Comparison of ENCODE assay signal across 18 cellular contexts in genomic region chr7:6307762-6308161, GRCh38. TPM values are rescaled to one million over a fixed set of nuclear protein-coding genes. Genes with fewer than 3 reads are reported as not detected.
DNase-seq lines count a peak whose midpoint lies in the region; ATAC-seq, FAIRE-seq and TF ChIP-seq lines count a peak whose summit lies in the region.
"Had no signal": no experiment of that assay in that cellular context is flagged by ENCODE, and none has a peak within 500 bp of the region (broad histone marks: within the 10 kb centered on the region; RNA-seq: fewer than 3 reads in every experiment).

No MANE protein-coding gene starts in this region.

- peak in 1 of 2 experiments; percentile 43 for DNase-seq in A549 (ENCODE audit: low read depth in 1 of 2, low spot score in 1 of 2)
- no peak for DNase-seq in HFFc6
- no peak for DNase-seq in WTC11 (ENCODE audit: low spot score)
- DNase-seq in head of caudate nucleus = no peak
- no peak for DNase-seq in mesothelial cell of epicardium (ENCODE audit: low spot score in 2 of 2, unreplicated experiment in 2 of 2)
- DNase-seq in activated T-cell treated with anti-CD3 and anti-CD28 coated beads, Interleukin-2, amount 50 U/mL, for 72 hours = no peak
- DNase-seq: activated CD4-positive, alpha-beta T cell treated with anti-CD3 and anti-CD28 coated beads, Interleukin-2, amount 50 U/mL, for 4 hours; activated T-cell treated with anti-CD3 and anti-CD28 coated beads, Interleukin-2, amount 50 U/mL, for 48 hours; adrenal gland; erythroblast; heart right ventricle; NCI-H187; SHP77 treated with DMSO at 0.1 percent for 48 hours had no signal

- H3K4me3 Mint-ChIP-seq in HFFc6 = no peak overlapping the region
- H3K4me3 Mint-ChIP-seq in WTC11 = no peak overlapping the region
- H3K4me3 Mint-ChIP-seq in mesothelial cell of epicardium = no peak overlapping the region
- H3K4me3 Mint-ChIP-seq in activated T-cell treated with anti-CD3 and anti-CD28 coated beads, Interleukin-2, amount 50 U/mL, for 72 hours = no peak overlapping the region
- H3K4me3 Mint-ChIP-seq: natural killer cell treated with Interleukin-12 subunit alpha and Interleukin-12 subunit beta and Interleukin-15 and Interleukin-18, amount 100 ng/mL, for 72 hours; stimulated activated naive CD8-positive, alpha-beta T cell treated with anti-CD3 and anti-CD28 coated beads, Interleukin-15, Interleukin-2, amounts not matched to agents 100 ng/mL and 50 ng/mL, for 24 hours had no signal

- intact Hi-C loops in head of caudate nucleus (cut with DNase I) = no loop called here

- H3K27ac ChIP-seq in A549 = peak overlapping the region; percentile 69 to 86
- H3K27ac ChIP-seq in mesodermal cell (ENCODE audit: low read depth, low read length, severe bottlenecking) = peak overlapping the region; percentile 57
- H3K27ac ChIP-seq: adrenal gland, KMS-11 had no signal

- H3K4me1 Mint-ChIP-seq in HFFc6 (ENCODE audit: low read depth) (peaks cover 36% of the 10 kb centered on the region), WTC11 (no peaks in the 10 kb centered on the region), mesothelial cell of epicardium (no peaks in the 10 kb centered on the region)
- H3K4me1 Mint-ChIP-seq in activated T-cell treated with anti-CD3 and anti-CD28 coated beads, Interleukin-2, amount 50 U/mL, for 72 hours (ENCODE audit: low read depth) = no peaks in the 10 kb centered on the region

- CTCF ChIA-PET in A549 (lab: Yijun Ruan, JAX) (interaction anchor here (0.6 to 3.3 kb wide), 5 partner anchors 14 to 141 kb away, joined by 3 to 18 read pairs (median 3); no protein-coding TSS in a partner anchor), WTC11 (lab: Charles Lee) (no interaction called here)

- 8% methylated on average over 5 of the region's 5 CpGs for WGBS in A549 (ENCODE audit: missing lambda C conversion rate)
- WGBS in mesodermal cell (ENCODE audit: insufficient coverage in 2 of 2), 2 experiments = 68 to 86% methylated on average over 4 to 5 of the region's 5 CpGs

- TF ChIP-seq RAD21 in A549 (conservative IDR thresholded peaks at IDR 0.05 in 1 of 2, IDR thresholded peaks at IDR 0.05 in 1 of 2) = no peak

- H3K9me3 Mint-ChIP-seq in HFFc6 (no peaks in the 10 kb centered on the region), WTC11 (peaks cover 9% of the 10 kb centered on the region; the same call in 1 of the 2 replicates), mesothelial cell of epicardium (no peaks in the 10 kb centered on the region)
- no peaks in the 10 kb centered on the region for H3K9me3 Mint-ChIP-seq in activated T-cell treated with anti-CD3 and anti-CD28 coated beads, Interleukin-2, amount 50 U/mL, for 72 hours
- H3K9me3 Mint-ChIP-seq: natural killer cell treated with Interleukin-12 subunit alpha and Interleukin-12 subunit beta and Interleukin-15 and Interleukin-18, amount 100 ng/mL, for 72 hours; stimulated activated naive CD8-positive, alpha-beta T cell treated with anti-CD3 and anti-CD28 coated beads, Interleukin-15, Interleukin-2, amounts not matched to agents 100 ng/mL and 50 ng/mL, for 24 hours had no signal

- no peak for TF ChIP-seq POLR2A in A549 (IDR thresholded peaks at IDR 0.05; ENCODE audit: low read length)

- H3K36me3 Mint-ChIP-seq in HFFc6 (ENCODE audit: low read depth) (no peaks in the 10 kb centered on the region), WTC11 (no peaks in the 10 kb centered on the region), mesothelial cell of epicardium (no peaks in the 10 kb centered on the region)
- H3K36me3 Mint-ChIP-seq in activated T-cell treated with anti-CD3 and anti-CD28 coated beads, Interleukin-2, amount 50 U/mL, for 72 hours (ENCODE audit: insufficient read depth in 2 of 2) = no peaks in the 10 kb centered on the region
- H3K36me3 Mint-ChIP-seq: natural killer cell treated with Interleukin-12 subunit alpha and Interleukin-12 subunit beta and Interleukin-15 and Interleukin-18, amount 100 ng/mL, for 72 hours had no signal

- no peak for TF ChIP-seq EP300 in A549 (IDR thresholded peaks at IDR 0.05)

- H3K4me3 ChIP-seq in A549 (no peak overlapping the region), mesodermal cell (ENCODE audit: extremely low read depth, insufficient read depth, low read length, poor library complexity, severe bottlenecking) (no peak overlapping the region)
- H3K4me3 ChIP-seq: adrenal gland, heart right ventricle had no signal

- H3K9me3 ChIP-seq in A549 (no peaks in the 10 kb centered on the region), mesodermal cell (ENCODE audit: control insufficient read depth, low read length) (no peaks in the 10 kb centered on the region)
- H3K9me3 ChIP-seq: adrenal gland, heart right ventricle had no signal

- POLR2A ChIA-PET in A549 (lab: Yijun Ruan, JAX) (interaction anchor here (0.6 to 1.2 kb wide), 3 partner anchors 25 to 298 kb away, joined by 3 to 19 read pairs (median 3); no protein-coding TSS in a partner anchor), WTC11 (lab: Charles Lee) (interaction anchor here (0.6 to 0.8 kb wide), 2 partner anchors 19 to 31 kb away, joined by 3 to 5 read pairs; no protein-coding TSS in a partner anchor)

- no peaks in the 10 kb centered on the region for H3K36me3 ChIP-seq in mesodermal cell (ENCODE audit: control insufficient read depth, insufficient read depth, low read length)
- H3K36me3 ChIP-seq: adrenal gland, heart right ventricle had no signal

- no peak for FAIRE-seq in A549 (lab: Jason Lieb, UNC)

- H3K27me3 Mint-ChIP-seq in HFFc6 (ENCODE audit: insufficient read depth) (no peaks in the 10 kb centered on the region), WTC11 (ENCODE audit: low read depth) (no peaks in the 10 kb centered on the region), mesothelial cell of epicardium (ENCODE audit: low read depth) (no peaks in the 10 kb centered on the region)
- H3K27me3 Mint-ChIP-seq in activated T-cell treated with anti-CD3 and anti-CD28 coated beads, Interleukin-2, amount 50 U/mL, for 72 hours (ENCODE audit: low read depth) = no peaks in the 10 kb centered on the region
- H3K27me3 Mint-ChIP-seq: natural killer cell treated with Interleukin-12 subunit alpha and Interleukin-12 subunit beta and Interleukin-15 and Interleukin-18, amount 100 ng/mL, for 72 hours; stimulated activated naive CD8-positive, alpha-beta T cell treated with anti-CD3 and anti-CD28 coated beads, Interleukin-15, Interleukin-2, amounts not matched to agents 100 ng/mL and 50 ng/mL, for 24 hours had no signal

- peak; percentile 67 to 73; a peak in 4 of 6 replicates for ATAC-seq in A549
- ATAC-seq in WTC11 = peak; percentile 28; the same call in 1 of the 2 replicates
- ATAC-seq in HG03095 (IDR thresholded peaks at IDR 0.05; ENCODE audit: unreplicated experiment) = no peak
- ATAC-seq in activated T-cell treated with anti-CD3 and anti-CD28 coated beads, Interleukin-2, amount 50 U/mL, for 72 hours (replicated peaks in 1 of 2) = no peak
- ATAC-seq: natural killer cell treated with Interleukin-12 subunit alpha and Interleukin-12 subunit beta and Interleukin-15 and Interleukin-18, amount 100 ng/mL, for 72 hours had no signal

- H3K4me1 ChIP-seq in A549 (peaks cover 45% of the 10 kb centered on the region), mesodermal cell (ENCODE audit: control insufficient read depth, insufficient read depth, low read length, poor library complexity, severe bottlenecking) (no peaks in the 10 kb centered on the region)
- H3K4me1 ChIP-seq: adrenal gland had no signal

- peak overlapping the region; percentile 30 for H3K4me2 ChIP-seq in A549
- H3K4me2 ChIP-seq: KMS-11 had no signal

- TF ChIP-seq CTCF in A549 (IDR thresholded peaks at IDR 0.05) (no peak), HFFc6 (IDR thresholded peaks at IDR 0.05) (no peak), WTC11 (IDR thresholded peaks at IDR 0.05) (no peak), mesothelial cell of epicardium (IDR thresholded peaks at IDR 0.05; ENCODE audit: unreplicated experiment) (no peak)

- peak overlapping the region; percentile 38 for H3K27ac Mint-ChIP-seq in HFFc6
- peak overlapping the region; percentile 65 for H3K27ac Mint-ChIP-seq in WTC11
- H3K27ac Mint-ChIP-seq in mesothelial cell of epicardium = no peak overlapping the region
- no peak overlapping the region for H3K27ac Mint-ChIP-seq in activated T-cell treated with anti-CD3 and anti-CD28 coated beads, Interleukin-2, amount 50 U/mL, for 72 hours
- H3K27ac Mint-ChIP-seq: natural killer cell treated with Interleukin-12 subunit alpha and Interleukin-12 subunit beta and Interleukin-15 and Interleukin-18, amount 100 ng/mL, for 72 hours; stimulated activated naive CD8-positive, alpha-beta T cell treated with anti-CD3 and anti-CD28 coated beads, Interleukin-15, Interleukin-2, amounts not matched to agents 100 ng/mL and 50 ng/mL, for 24 hours had no signal

TF ChIP-seq in A549, 52 proteins besides CTCF, POLR2A, EP300 and RAD21 (continues in another document):
- TF ChIP-seq HOXB5 (CRISPR knock-in tag; IDR thresholded peaks at IDR 0.05) = no peak

TF ChIP-seq in WTC11, 78 proteins besides CTCF, POLR2A, EP300 and RAD21 (continues in another document):
- TF ChIP-seq ZNF416 (CRISPR knock-in tag; IDR thresholded peaks at IDR 0.05) (no peak), MXD4 (CRISPR knock-in tag; IDR thresholded peaks at IDR 0.05; ENCODE audit: borderline replicate concordance) (no peak)

RNA-seq across cellular contexts. Expression of gene CYTH3, which starts 35.3 kb away (rescaled TPM):
- polyA plus RNA-seq in A549 (2011; rRNA removed) (15.5 and 18.6 TPM in 2 replicates), A549 (2017; fragmentation: RNase III; extraction: RNeasy Plus Mini Kit Qiagen cat#74134 plus additional on column Dnase treatment) (22.0 to 24.2 TPM (median 22.9 TPM) in 3 replicates)
- polyA plus RNA-seq in A549 (2012; cell fraction: cytosol; rRNA removed) = 30.6 and 31.2 TPM in 2 replicates
- polyA plus RNA-seq in A549 (2012; cell fraction: nucleus; rRNA removed) = 86.5 and 97.8 TPM in 2 replicates
- 12.8 and 15.3 TPM in 2 replicates for polyA minus RNA-seq in A549 (2011; rRNA and poly(A)+ RNA removed)
- total RNA-seq in HFFc6 (2021; fragmentation: NEBNext Ultra II Directional; extraction: Animal tissue kit (Norgen Biotek cat#: 25700)) = 10 to 100 TPM; 38.6 to 53.6 (median 47.9) TPM
- total RNA-seq in WTC11 (2021) (11.8 to 13.2 TPM (median 12.5 TPM) in 3 replicates), mesothelial cell of epicardium (28.3 to 29.9 TPM (median 29.2 TPM) in 3 replicates)
- 19.2 TPM for polyA plus RNA-seq in mesodermal cell (2013, experiment 1 of 2)
- 17.6 TPM for polyA plus RNA-seq in mesodermal cell (2013, experiment 2 of 2)
- 1 to 10 TPM; 1.4 to 2.0 TPM for total RNA-seq in activated T-cell treated with anti-CD3 and anti-CD28 coated beads, Interleukin-2, amount 50 U/mL, for 72 hours

RNA-seq across cellular contexts. Expression of gene FAM220A, which starts 41.0 kb away (rescaled TPM):
- polyA plus RNA-seq in A549 (2011; rRNA removed) (33.0 and 34.3 TPM in 2 replicates), A549 (2017; fragmentation: RNase III; extraction: RNeasy Plus Mini Kit Qiagen cat#74134 plus additional on column Dnase treatment) (12.9 to 14.0 TPM (median 13.2 TPM) in 3 replicates)
- 12.3 and 13.4 TPM in 2 replicates for polyA plus RNA-seq in A549 (2012; cell fraction: cytosol; rRNA removed)
- 5.5 TPM in 2 replicates for polyA plus RNA-seq in A549 (2012; cell fraction: nucleus; rRNA removed)
- polyA minus RNA-seq in A549 (2011; rRNA and poly(A)+ RNA removed) = 17.2 and 17.6 TPM in 2 replicates
- total RNA-seq in HFFc6 (2021; fragmentation: NEBNext Ultra II Directional; extraction: Animal tissue kit (Norgen Biotek cat#: 25700)) = 10 to 100 TPM; 13.6 to 24.8 (median 15.5) TPM
- total RNA-seq in WTC11 (2021) (20.0 to 22.5 TPM (median 21.6 TPM) in 3 replicates), mesothelial cell of epicardium (21.6 to 30.4 TPM (median 21.7 TPM) in 3 replicates)
- 20.4 TPM for polyA plus RNA-seq in mesodermal cell (2013, experiment 1 of 2)
- polyA plus RNA-seq in mesodermal cell (2013, experiment 2 of 2) = 21.9 TPM
- total RNA-seq in activated T-cell treated with anti-CD3 and anti-CD28 coated beads, Interleukin-2, amount 50 U/mL, for 72 hours = 10 to 100 TPM; 15.0 to 19.6 TPM

Comparison
In these comparisons a context has a peak if more than half of its experiments do, and no peak if none do; other contexts are left out.
1. ATAC-seq: peak in A549 (2 of 2) and WTC11 (single experiment); none in HG03095 (single experiment) and activated T-cell treated with anti-CD3 and anti-CD28 coated beads, Interleukin-2, amount 50 U/mL, for 72 hours (0 of 2).
2. H3K27ac Mint-ChIP-seq: peak in HFFc6 (single experiment) and WTC11 (single experiment); none in mesothelial cell of epicardium (single experiment) and activated T-cell treated with anti-CD3 and anti-CD28 coated beads, Interleukin-2, amount 50 U/mL, for 72 hours (single experiment).